Comparison of ENCODE assay signal across 8 cellular contexts in the genomic region with DNA sequence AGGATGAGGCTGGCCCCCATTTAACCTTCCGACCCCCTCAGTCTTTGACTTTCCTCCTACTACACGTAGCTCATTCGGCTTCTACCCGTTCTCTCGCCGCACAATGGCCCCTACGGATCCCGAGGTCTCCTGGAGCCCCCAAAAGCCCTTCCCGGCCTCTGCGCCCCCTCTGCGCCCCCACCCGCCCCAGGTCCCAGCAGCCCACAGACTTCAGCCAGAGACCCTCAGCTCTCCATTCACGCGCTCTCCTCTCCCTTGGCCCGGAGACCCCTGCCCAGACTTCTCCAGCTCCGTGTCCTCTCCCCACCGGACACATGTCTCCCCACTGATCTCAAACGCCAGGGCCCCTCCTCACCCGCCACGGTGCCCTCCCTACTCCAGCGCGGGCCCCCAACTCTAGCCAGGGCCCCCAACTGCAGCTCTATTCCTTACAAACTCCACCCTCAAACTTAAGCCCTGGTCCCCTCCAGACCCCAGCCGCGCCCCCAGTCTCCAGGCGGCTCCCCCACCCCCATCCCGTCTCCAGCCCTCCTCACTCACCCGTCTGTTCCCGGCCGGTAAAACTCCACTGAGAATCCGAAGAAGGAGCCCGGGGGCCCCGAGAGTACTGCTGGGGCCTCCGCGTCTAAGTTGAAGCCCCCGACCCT. TPM values are rescaled to one million over a fixed set of nuclear protein-coding genes. Genes with fewer than 3 reads are reported as not detected.
A peak's percentile ranks its signal among the peaks of the same experiment; 100 is the strongest.
DNase-seq lines count a peak whose midpoint lies in the region; ATAC-seq lines count a peak whose summit lies in the region.

No MANE protein-coding gene starts in this region.

- H3K27me3 ChIP-seq in mucosa of stomach (ENCODE audit: control insufficient read depth, insufficient read depth, low read length) = peaks cover 51% of the 10 kb centered on the region

- no peak for DNase-seq in Right ventricle myocardium superior
- no peak for DNase-seq in cardiac septum (ENCODE audit: low spot score)
- DNase-seq in Ammon's horn (ENCODE audit: low spot score) = no peak
- no peak for DNase-seq in occipital lobe (lab: John Stamatoyannopoulos, UW)

- no peaks in the 10 kb centered on the region for H3K27me3 Mint-ChIP-seq in dendritic cell treated with granulocyte-macrophage colony-stimulating factor and Interleukin-4, amounts not matched to agents 40 ng/mL and 50 ng/mL, for 4 days

- H3K4me3 Mint-ChIP-seq in dendritic cell treated with granulocyte-macrophage colony-stimulating factor and Interleukin-4, amounts not matched to agents 40 ng/mL and 50 ng/mL, for 4 days = peak overlapping the region; percentile 97

- intact Hi-C loops in Right ventricle myocardium superior (cut with DNase I) (no loop called here), cardiac septum (cut with DNase I) (no loop called here)
- intact Hi-C loops in dendritic cell treated with granulocyte-macrophage colony-stimulating factor and Interleukin-4, amounts not matched to agents 40 ng/mL and 50 ng/mL, for 4 days (cut with micrococcal nuclease) = no loop called here

- no peaks in the 10 kb centered on the region for H3K9me3 Mint-ChIP-seq in dendritic cell treated with granulocyte-macrophage colony-stimulating factor and Interleukin-4, amounts not matched to agents 40 ng/mL and 50 ng/mL, for 4 days

- H3K4me3 ChIP-seq in mucosa of stomach (ENCODE audit: low read length) = peak overlapping the region; percentile 41

- peak overlapping the region; percentile 78 for H3K9ac ChIP-seq in mucosa of stomach (ENCODE audit: low read length)

- peak; percentile 2 for ATAC-seq in Right ventricle myocardium superior (ENCODE audit: poor library complexity)
- ATAC-seq in HG03108 (IDR thresholded peaks at IDR 0.05; ENCODE audit: unreplicated experiment) = no peak
- no peak for ATAC-seq in HG03039 (IDR thresholded peaks at IDR 0.05; ENCODE audit: unreplicated experiment)

- no peaks in the 10 kb centered on the region for H3K9me3 ChIP-seq in mucosa of stomach (ENCODE audit: control insufficient read depth, low read length)

- peaks cover 34% of the 10 kb centered on the region for H3K36me3 Mint-ChIP-seq in dendritic cell treated with granulocyte-macrophage colony-stimulating factor and Interleukin-4, amounts not matched to agents 40 ng/mL and 50 ng/mL, for 4 days (ENCODE audit: low read depth)

- peak overlapping the region; percentile 90 for H3K27ac Mint-ChIP-seq in dendritic cell treated with granulocyte-macrophage colony-stimulating factor and Interleukin-4, amounts not matched to agents 40 ng/mL and 50 ng/mL, for 4 days

- peaks cover 81% of the 10 kb centered on the region for H3K4me1 Mint-ChIP-seq in dendritic cell treated with granulocyte-macrophage colony-stimulating factor and Interleukin-4, amounts not matched to agents 40 ng/mL and 50 ng/mL, for 4 days (ENCODE audit: low read depth)

- no peaks in the 10 kb centered on the region for H3K36me3 ChIP-seq in mucosa of stomach (ENCODE audit: control insufficient read depth, insufficient read depth, low read length)

- peaks cover 36% of the 10 kb centered on the region for H3K4me1 ChIP-seq in mucosa of stomach (ENCODE audit: control insufficient read depth, insufficient read depth, low read length)

RNA-seq across cellular contexts. Expression of a gene that starts 0.5 kb away (rescaled TPM):
- total RNA-seq in Right ventricle myocardium superior = 51.6 TPM
- total RNA-seq in cardiac septum = 48.2 TPM
- 5.1 TPM for total RNA-seq in occipital lobe

RNA-seq across cellular contexts. Expression of a gene that starts 34.0 kb away (rescaled TPM):
- total RNA-seq in Right ventricle myocardium superior = 10.7 TPM
- 4.8 TPM for total RNA-seq in cardiac septum
- total RNA-seq in occipital lobe = 1.1 TPM

RNA-seq across cellular contexts. Expression of a gene that starts 54.3 kb away (rescaled TPM):
- not detected for total RNA-seq in Right ventricle myocardium superior
- 0.22 TPM for total RNA-seq in cardiac septum
- total RNA-seq in occipital lobe = 0.16 TPM

RNA-seq across cellular contexts. Expression of a gene that starts 54.8 kb away (rescaled TPM):
- total RNA-seq in Right ventricle myocardium superior (not detected), cardiac septum (not detected), occipital lobe (1.9 TPM)
